In the genomic region with DNA sequence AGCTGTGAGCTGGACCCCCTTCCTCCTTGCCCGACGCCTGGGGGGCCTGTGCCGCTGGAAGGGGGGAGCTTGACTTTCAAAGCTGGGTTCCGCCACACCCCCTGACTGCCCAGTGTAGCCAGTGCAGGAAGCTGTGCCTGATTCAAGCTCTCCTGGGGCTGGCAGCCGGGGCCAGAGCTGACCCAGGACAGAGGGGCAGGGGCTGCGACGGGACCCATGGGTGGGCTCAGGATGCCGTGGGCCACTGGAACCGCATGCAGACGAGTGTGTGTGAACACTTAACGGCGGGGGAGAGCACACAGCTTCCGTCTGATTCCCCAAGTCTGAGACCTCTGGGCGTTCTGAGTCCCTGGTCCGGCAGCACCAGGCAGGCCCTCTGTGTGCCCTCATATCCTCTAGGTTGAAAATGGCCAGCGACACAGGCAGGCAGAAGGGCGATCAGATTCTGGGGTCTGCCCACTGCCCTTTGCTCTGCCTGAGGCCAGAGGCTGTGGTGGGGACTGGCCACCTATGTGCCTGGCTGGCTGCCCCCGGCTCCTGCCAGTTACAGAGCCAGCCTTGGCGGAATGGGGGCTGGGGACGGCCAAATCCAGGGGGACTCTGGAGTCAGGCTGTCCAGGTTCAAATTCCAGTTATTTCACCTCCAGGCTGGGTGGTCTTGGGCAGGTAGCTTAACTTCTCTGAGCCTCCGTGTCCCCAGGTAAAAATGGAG, we compare ENCODE assay signal across 15 cellular contexts. TPM values are rescaled to one million over a fixed set of nuclear protein-coding genes. Genes with fewer than 3 reads are reported as not detected.
A peak's percentile ranks its signal among the peaks of the same experiment; 100 is the strongest.
DNase-seq lines count a peak whose midpoint lies in the region; ATAC-seq and TF ChIP-seq lines count a peak whose summit lies in the region.
"Had no signal": no experiment of that assay in that cellular context is flagged by ENCODE, and none has a peak within 500 bp of the region (broad histone marks: within the 10 kb centered on the region; RNA-seq: fewer than 3 reads in every experiment).

No MANE protein-coding gene starts in this region.

- H3K4me3 ChIP-seq in ACC112 (ENCODE audit: low read depth, low read length) = peak overlapping the region; percentile 82
- H3K4me3 ChIP-seq in heart right ventricle = peak overlapping the region; percentile 53 to 76 (median 66)
- peak overlapping the region; percentile 47 for H3K4me3 ChIP-seq in parathyroid adenoma (ENCODE audit: low read depth, low read length)

- H3K27ac ChIP-seq in ACC112 (ENCODE audit: low read depth, low read length) (no peak overlapping the region), angular gyrus (ENCODE audit: low read depth, low read length) (peak overlapping the region; percentile 26), heart right ventricle (peak overlapping the region; percentile 76 to 97 (median 90)), parathyroid adenoma (peak overlapping the region; percentile 19)

- H3K4me1 ChIP-seq in ACC112 (ENCODE audit: control insufficient read depth, insufficient read depth, low read length, unreplicated experiment) (peaks cover 7% of the 10 kb centered on the region), heart right ventricle (peaks cover 7 to 96% (median 62%) of the 10 kb centered on the region in 9 donors), parathyroid adenoma (peaks cover 3% of the 10 kb centered on the region)

- H2AFZ ChIP-seq in ACC112 (ENCODE audit: low read length, unreplicated experiment) (peak overlapping the region; percentile 90), parathyroid adenoma (peak overlapping the region; percentile 71)

- H3K79me2 ChIP-seq in ACC112 (ENCODE audit: control insufficient read depth, insufficient read depth, low read length, unreplicated experiment) (no peaks in the 10 kb centered on the region), parathyroid adenoma (no peaks in the 10 kb centered on the region)

- peaks cover 58% of the 10 kb centered on the region for H3K27me3 Mint-ChIP-seq in activated T-cell treated with anti-CD3 and anti-CD28 coated beads, Interleukin-2, amount 50 U/mL, for 4 hours (ENCODE audit: low read depth)
- H3K27me3 Mint-ChIP-seq in stimulated activated naive CD8-positive, alpha-beta T cell treated with anti-CD3 and anti-CD28 coated beads, Interleukin-15, amount 100 ng/mL, for 72 hours = peaks cover 79% of the 10 kb centered on the region

- H3K4me1 Mint-ChIP-seq in activated T-cell treated with anti-CD3 and anti-CD28 coated beads, Interleukin-2, amount 50 U/mL, for 4 hours (ENCODE audit: low read depth) = no peaks in the 10 kb centered on the region
- peaks cover 7% of the 10 kb centered on the region for H3K4me1 Mint-ChIP-seq in stimulated activated naive CD8-positive, alpha-beta T cell treated with anti-CD3 and anti-CD28 coated beads, Interleukin-15, amount 100 ng/mL, for 72 hours

- no peak overlapping the region for H3K4me3 Mint-ChIP-seq in activated T-cell treated with anti-CD3 and anti-CD28 coated beads, Interleukin-2, amount 50 U/mL, for 4 hours
- H3K4me3 Mint-ChIP-seq in stimulated activated naive CD8-positive, alpha-beta T cell treated with anti-CD3 and anti-CD28 coated beads, Interleukin-15, amount 100 ng/mL, for 72 hours = no peak overlapping the region
- H3K4me3 Mint-ChIP-seq: activated naive CD4-positive, alpha-beta T cell treated with anti-CD3 and anti-CD28 coated beads for 36 hours had no signal

- H3K27me3 ChIP-seq in ACC112 (ENCODE audit: insufficient read depth, low read length) = no peaks in the 10 kb centered on the region
- H3K27me3 ChIP-seq in heart right ventricle = peaks cover 0 to 18% (median 0%) of the 10 kb centered on the region in 7 donors
- no peaks in the 10 kb centered on the region for H3K27me3 ChIP-seq in parathyroid adenoma (ENCODE audit: control insufficient read depth, insufficient read depth, low read length)

- no peaks in the 10 kb centered on the region for H3K36me3 ChIP-seq in ACC112 (ENCODE audit: insufficient read depth, low read length)
- no peaks in the 10 kb centered on the region for H3K36me3 ChIP-seq in heart right ventricle
- no peaks in the 10 kb centered on the region for H3K36me3 ChIP-seq in parathyroid adenoma (ENCODE audit: control insufficient read depth, insufficient read depth, low read length)

- H3K9ac ChIP-seq in parathyroid adenoma = no peak overlapping the region

- intact Hi-C loops in heart right ventricle (cut with DNase I) = loop anchor here in 5 of 10 donors (2.0 to 10.0 kb wide), 4 partner anchors 53 to 57 kb away; partner anchors contain the start of gene EML1 (in 4 of the 5)

- no peaks in the 10 kb centered on the region for H3K36me3 Mint-ChIP-seq in activated T-cell treated with anti-CD3 and anti-CD28 coated beads, Interleukin-2, amount 50 U/mL, for 4 hours (ENCODE audit: insufficient read depth)
- H3K36me3 Mint-ChIP-seq: naive thymus-derived CD8-positive, alpha-beta T cell had no signal

- DNase-seq in heart right ventricle = no peak
- no peak for DNase-seq in activated T-cell treated with anti-CD3 and anti-CD28 coated beads, Interleukin-2, amount 50 U/mL, for 4 hours
- no peak for DNase-seq in stimulated activated CD4-positive, alpha-beta T cell treated with anti-CD3 and anti-CD28 coated beads, Interleukin-4, amount 100 ng/mL, for 4 hours
- DNase-seq in stimulated activated naive CD8-positive, alpha-beta T cell treated with anti-CD3 and anti-CD28 coated beads, Interleukin-15, amount 100 ng/mL, for 72 hours = no peak
- DNase-seq: activated CD4-positive, alpha-beta T cell treated with anti-CD3 and anti-CD28 coated beads, Interleukin-2, amount 50 U/mL, for 4 hours; activated naive CD4-positive, alpha-beta T cell treated with anti-CD3 and anti-CD28 coated beads for 36 hours; DND-41; NCI-H1048; NCI-H510A treated with DMSO at 0.1 percent for 48 hours; stimulated activated naive CD4-positive, alpha-beta T cell had no signal

- whole genome bisulfite sequencing in heart right ventricle, 2 donors = 33 to 35% methylated on average over 21 of the region's 21 CpGs

- peak; percentile 22 to 56 (median 34) for ATAC-seq in heart right ventricle
- ATAC-seq in GM19395 (IDR thresholded peaks at IDR 0.05; ENCODE audit: unreplicated experiment) = no peak
- no peak for ATAC-seq in activated T-cell treated with anti-CD3 and anti-CD28 coated beads, Interleukin-2, amount 50 U/mL, for 4 hours
- ATAC-seq in stimulated activated naive CD8-positive, alpha-beta T cell treated with anti-CD3 and anti-CD28 coated beads, Interleukin-15, amount 100 ng/mL, for 72 hours = no peak
- ATAC-seq: naive thymus-derived CD8-positive, alpha-beta T cell had no signal

- no peaks in the 10 kb centered on the region for H3K9me3 ChIP-seq in heart right ventricle
- no peaks in the 10 kb centered on the region for H3K9me3 ChIP-seq in parathyroid adenoma (ENCODE audit: control insufficient read depth, low read length)

- H3K4me2 ChIP-seq in parathyroid adenoma (ENCODE audit: low read length) = peak overlapping the region; percentile 66

- no peak overlapping the region for H3K27ac Mint-ChIP-seq in stimulated activated naive CD8-positive, alpha-beta T cell treated with anti-CD3 and anti-CD28 coated beads, Interleukin-15, amount 100 ng/mL, for 72 hours
- H3K27ac Mint-ChIP-seq: activated naive CD4-positive, alpha-beta T cell treated with anti-CD3 and anti-CD28 coated beads for 36 hours; naive thymus-derived CD8-positive, alpha-beta T cell had no signal

- H3K9me3 Mint-ChIP-seq in activated T-cell treated with anti-CD3 and anti-CD28 coated beads, Interleukin-2, amount 50 U/mL, for 4 hours = no peaks in the 10 kb centered on the region
- H3K9me3 Mint-ChIP-seq in stimulated activated naive CD8-positive, alpha-beta T cell treated with anti-CD3 and anti-CD28 coated beads, Interleukin-15, amount 100 ng/mL, for 72 hours = no peaks in the 10 kb centered on the region
- H3K9me3 Mint-ChIP-seq: activated naive CD4-positive, alpha-beta T cell treated with anti-CD3 and anti-CD28 coated beads for 36 hours had no signal

- TF ChIP-seq CTCF in heart right ventricle (IDR thresholded peaks at IDR 0.05) (no peak), parathyroid adenoma (IDR thresholded peaks at IDR 0.05) (no peak)

RNA-seq across cellular contexts. Expression of gene CYP46A1, which starts 54.0 kb away (rescaled TPM):
- 1 to 10 TPM; 2.0 to 6.1 (median 3.9) TPM for total RNA-seq in heart right ventricle
- polyA plus RNA-seq in heart right ventricle = 1 to 10 TPM; 1.5 to 2.3 TPM
- under 1 TPM; 0.08 to 0.32 (median 0.14) TPM for total RNA-seq in activated T-cell treated with anti-CD3 and anti-CD28 coated beads, Interleukin-2, amount 50 U/mL, for 4 hours

RNA-seq across cellular contexts. Expression of gene EML1, which starts 55.1 kb away (rescaled TPM):
- 10 to 100 TPM; 28.6 to 49.2 (median 36.3) TPM for total RNA-seq in heart right ventricle
- polyA plus RNA-seq in heart right ventricle = 10 to 100 TPM in 1 of 2 donors, 1 to 10 TPM in 1; 9.1 to 11.0 TPM
- total RNA-seq in activated T-cell treated with anti-CD3 and anti-CD28 coated beads, Interleukin-2, amount 50 U/mL, for 4 hours = 1 to 10 TPM in 2 of 3 donors, under 1 TPM in 1; 0.86 to 2.4 (median 1.3) TPM
- total RNA-seq: naive thymus-derived CD8-positive, alpha-beta T cell had no signal
- polyA plus RNA-seq: naive thymus-derived CD8-positive, alpha-beta T cell had no signal

Comparison
In these comparisons a context has a peak if more than half of its experiments do, and no peak if none do; other contexts are left out.
1. ATAC-seq: peak in heart right ventricle (8 of 8); none in GM19395 (single experiment), activated T-cell treated with anti-CD3 and anti-CD28 coated beads, Interleukin-2, amount 50 U/mL, for 4 hours (0 of 2) and stimulated activated naive CD8-positive, alpha-beta T cell treated with anti-CD3 and anti-CD28 coated beads, Interleukin-15, amount 100 ng/mL, for 72 hours (single experiment).
2. RNA of gene EML1, which starts 55.1 kb away (total RNA-seq): 28.6 to 49.2 TPM in heart right ventricle; 0.86 to 2.4 TPM in activated T-cell treated with anti-CD3 and anti-CD28 coated beads, Interleukin-2, amount 50 U/mL, for 4 hours; every median in the first group is over 4 times any median in the second.
3. Peak in every context shown above with its lines, with median percentiles within 50 percentile points of each other: H3K4me3 ChIP-seq.